In the genomic region with DNA sequence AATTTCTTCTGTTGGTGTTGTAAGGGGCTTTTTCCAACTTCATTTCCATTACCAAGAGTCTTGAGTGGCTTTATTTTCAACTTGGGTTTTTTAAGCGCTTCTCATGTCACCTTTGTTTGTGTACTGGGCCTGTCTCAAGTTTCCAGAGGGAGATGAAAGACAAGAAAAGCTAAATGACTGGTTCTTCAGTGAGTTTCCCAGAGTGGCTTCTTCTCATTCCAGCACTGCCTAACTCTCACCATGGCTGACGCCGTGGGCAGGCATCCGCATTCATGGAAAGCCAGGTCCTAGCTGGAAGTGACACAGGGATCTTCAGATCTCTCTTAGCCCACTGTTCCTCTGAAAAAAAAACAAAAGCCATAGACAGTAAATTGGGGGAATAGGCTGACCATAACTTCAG, we compare ENCODE assay signal across 1 cellular context.
TF ChIP-seq lines count a peak whose summit lies in the region.

No MANE protein-coding gene starts in this region.

TF ChIP-seq in K562, 482 proteins besides CTCF, POLR2A, EP300 and RAD21:
- TF ChIP-seq ZNF316 (IDR thresholded peaks at IDR 0.05) (no peak), SP2 (IDR thresholded peaks at IDR 0.05; ENCODE audit: extremely low read depth, low read depth, low read length, poor library complexity, severe bottlenecking) (no peak), ZSCAN32 (CRISPR knock-in tag; IDR thresholded peaks at IDR 0.05) (no peak), CTBP1 (IDR thresholded peaks at IDR 0.05; ENCODE audit: borderline replicate concordance) (no peak), MAFG (tag; conservative IDR thresholded peaks at IDR 0.05) (no peak), SIN3B (IDR thresholded peaks at IDR 0.05; ENCODE audit: low read depth) (no peak), SAFB (IDR thresholded peaks at IDR 0.05; ENCODE audit: borderline replicate concordance, low read depth, low read length) (no peak), CBFB (CRISPR knock-in tag; IDR thresholded peaks at IDR 0.05) (no peak), ZFP30 (CRISPR knock-in tag; IDR thresholded peaks at IDR 0.05; ENCODE audit: borderline replicate concordance) (no peak)
- TF ChIP-seq, protein P1, sequence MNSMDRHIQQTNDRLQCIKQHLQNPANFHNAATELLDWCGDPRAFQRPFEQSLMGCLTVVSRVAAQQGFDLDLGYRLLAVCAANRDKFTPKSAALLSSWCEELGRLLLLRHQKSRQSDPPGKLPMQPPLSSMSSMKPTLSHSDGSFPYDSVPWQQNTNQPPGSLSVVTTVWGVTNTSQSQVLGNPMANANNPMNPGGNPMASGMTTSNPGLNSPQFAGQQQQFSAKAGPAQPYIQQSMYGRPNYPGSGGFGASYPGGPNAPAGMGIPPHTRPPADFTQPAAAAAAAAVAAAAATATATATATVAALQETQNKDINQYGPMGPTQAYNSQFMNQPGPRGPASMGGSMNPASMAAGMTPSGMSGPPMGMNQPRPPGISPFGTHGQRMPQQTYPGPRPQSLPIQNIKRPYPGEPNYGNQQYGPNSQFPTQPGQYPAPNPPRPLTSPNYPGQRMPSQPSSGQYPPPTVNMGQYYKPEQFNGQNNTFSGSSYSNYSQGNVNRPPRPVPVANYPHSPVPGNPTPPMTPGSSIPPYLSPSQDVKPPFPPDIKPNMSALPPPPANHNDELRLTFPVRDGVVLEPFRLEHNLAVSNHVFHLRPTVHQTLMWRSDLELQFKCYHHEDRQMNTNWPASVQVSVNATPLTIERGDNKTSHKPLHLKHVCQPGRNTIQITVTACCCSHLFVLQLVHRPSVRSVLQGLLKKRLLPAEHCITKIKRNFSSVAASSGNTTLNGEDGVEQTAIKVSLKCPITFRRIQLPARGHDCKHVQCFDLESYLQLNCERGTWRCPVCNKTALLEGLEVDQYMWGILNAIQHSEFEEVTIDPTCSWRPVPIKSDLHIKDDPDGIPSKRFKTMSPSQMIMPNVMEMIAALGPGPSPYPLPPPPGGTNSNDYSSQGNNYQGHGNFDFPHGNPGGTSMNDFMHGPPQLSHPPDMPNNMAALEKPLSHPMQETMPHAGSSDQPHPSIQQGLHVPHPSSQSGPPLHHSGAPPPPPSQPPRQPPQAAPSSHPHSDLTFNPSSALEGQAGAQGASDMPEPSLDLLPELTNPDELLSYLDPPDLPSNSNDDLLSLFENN (IDR thresholded peaks at IDR 0.05; ENCODE audit: low read depth in 2 of 2, low read length in 2 of 2) = no peak
- TF ChIP-seq, protein P2, sequence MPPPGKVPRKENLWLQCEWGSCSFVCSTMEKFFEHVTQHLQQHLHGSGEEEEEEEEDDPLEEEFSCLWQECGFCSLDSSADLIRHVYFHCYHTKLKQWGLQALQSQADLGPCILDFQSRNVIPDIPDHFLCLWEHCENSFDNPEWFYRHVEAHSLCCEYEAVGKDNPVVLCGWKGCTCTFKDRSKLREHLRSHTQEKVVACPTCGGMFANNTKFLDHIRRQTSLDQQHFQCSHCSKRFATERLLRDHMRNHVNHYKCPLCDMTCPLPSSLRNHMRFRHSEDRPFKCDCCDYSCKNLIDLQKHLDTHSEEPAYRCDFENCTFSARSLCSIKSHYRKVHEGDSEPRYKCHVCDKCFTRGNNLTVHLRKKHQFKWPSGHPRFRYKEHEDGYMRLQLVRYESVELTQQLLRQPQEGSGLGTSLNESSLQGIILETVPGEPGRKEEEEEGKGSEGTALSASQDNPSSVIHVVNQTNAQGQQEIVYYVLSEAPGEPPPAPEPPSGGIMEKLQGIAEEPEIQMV (tag; conservative IDR thresholded peaks at IDR 0.05; ENCODE audit: low read depth) = no peak
- TF ChIP-seq, protein P3, sequence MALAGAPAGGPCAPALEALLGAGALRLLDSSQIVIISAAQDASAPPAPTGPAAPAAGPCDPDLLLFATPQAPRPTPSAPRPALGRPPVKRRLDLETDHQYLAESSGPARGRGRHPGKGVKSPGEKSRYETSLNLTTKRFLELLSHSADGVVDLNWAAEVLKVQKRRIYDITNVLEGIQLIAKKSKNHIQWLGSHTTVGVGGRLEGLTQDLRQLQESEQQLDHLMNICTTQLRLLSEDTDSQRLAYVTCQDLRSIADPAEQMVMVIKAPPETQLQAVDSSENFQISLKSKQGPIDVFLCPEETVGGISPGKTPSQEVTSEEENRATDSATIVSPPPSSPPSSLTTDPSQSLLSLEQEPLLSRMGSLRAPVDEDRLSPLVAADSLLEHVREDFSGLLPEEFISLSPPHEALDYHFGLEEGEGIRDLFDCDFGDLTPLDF (CRISPR knock-in tag; IDR thresholded peaks at IDR 0.05) = no peak
- TF ChIP-seq, protein P4, sequence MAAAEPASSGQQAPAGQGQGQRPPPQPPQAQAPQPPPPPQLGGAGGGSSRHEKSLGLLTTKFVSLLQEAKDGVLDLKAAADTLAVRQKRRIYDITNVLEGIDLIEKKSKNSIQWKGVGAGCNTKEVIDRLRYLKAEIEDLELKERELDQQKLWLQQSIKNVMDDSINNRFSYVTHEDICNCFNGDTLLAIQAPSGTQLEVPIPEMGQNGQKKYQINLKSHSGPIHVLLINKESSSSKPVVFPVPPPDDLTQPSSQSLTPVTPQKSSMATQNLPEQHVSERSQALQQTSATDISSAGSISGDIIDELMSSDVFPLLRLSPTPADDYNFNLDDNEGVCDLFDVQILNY (CRISPR knock-in tag; IDR thresholded peaks at IDR 0.05) = no peak
- TF ChIP-seq, protein P5, sequence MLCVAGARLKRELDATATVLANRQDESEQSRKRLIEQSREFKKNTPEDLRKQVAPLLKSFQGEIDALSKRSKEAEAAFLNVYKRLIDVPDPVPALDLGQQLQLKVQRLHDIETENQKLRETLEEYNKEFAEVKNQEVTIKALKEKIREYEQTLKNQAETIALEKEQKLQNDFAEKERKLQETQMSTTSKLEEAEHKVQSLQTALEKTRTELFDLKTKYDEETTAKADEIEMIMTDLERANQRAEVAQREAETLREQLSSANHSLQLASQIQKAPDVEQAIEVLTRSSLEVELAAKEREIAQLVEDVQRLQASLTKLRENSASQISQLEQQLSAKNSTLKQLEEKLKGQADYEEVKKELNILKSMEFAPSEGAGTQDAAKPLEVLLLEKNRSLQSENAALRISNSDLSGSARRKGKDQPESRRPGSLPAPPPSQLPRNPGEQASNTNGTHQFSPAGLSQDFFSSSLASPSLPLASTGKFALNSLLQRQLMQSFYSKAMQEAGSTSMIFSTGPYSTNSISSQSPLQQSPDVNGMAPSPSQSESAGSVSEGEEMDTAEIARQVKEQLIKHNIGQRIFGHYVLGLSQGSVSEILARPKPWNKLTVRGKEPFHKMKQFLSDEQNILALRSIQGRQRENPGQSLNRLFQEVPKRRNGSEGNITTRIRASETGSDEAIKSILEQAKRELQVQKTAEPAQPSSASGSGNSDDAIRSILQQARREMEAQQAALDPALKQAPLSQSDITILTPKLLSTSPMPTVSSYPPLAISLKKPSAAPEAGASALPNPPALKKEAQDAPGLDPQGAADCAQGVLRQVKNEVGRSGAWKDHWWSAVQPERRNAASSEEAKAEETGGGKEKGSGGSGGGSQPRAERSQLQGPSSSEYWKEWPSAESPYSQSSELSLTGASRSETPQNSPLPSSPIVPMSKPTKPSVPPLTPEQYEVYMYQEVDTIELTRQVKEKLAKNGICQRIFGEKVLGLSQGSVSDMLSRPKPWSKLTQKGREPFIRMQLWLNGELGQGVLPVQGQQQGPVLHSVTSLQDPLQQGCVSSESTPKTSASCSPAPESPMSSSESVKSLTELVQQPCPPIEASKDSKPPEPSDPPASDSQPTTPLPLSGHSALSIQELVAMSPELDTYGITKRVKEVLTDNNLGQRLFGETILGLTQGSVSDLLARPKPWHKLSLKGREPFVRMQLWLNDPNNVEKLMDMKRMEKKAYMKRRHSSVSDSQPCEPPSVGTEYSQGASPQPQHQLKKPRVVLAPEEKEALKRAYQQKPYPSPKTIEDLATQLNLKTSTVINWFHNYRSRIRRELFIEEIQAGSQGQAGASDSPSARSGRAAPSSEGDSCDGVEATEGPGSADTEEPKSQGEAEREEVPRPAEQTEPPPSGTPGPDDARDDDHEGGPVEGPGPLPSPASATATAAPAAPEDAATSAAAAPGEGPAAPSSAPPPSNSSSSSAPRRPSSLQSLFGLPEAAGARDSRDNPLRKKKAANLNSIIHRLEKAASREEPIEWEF (CRISPR knock-in tag; IDR thresholded peaks at IDR 0.05) = no peak
- TF ChIP-seq, protein P6, sequence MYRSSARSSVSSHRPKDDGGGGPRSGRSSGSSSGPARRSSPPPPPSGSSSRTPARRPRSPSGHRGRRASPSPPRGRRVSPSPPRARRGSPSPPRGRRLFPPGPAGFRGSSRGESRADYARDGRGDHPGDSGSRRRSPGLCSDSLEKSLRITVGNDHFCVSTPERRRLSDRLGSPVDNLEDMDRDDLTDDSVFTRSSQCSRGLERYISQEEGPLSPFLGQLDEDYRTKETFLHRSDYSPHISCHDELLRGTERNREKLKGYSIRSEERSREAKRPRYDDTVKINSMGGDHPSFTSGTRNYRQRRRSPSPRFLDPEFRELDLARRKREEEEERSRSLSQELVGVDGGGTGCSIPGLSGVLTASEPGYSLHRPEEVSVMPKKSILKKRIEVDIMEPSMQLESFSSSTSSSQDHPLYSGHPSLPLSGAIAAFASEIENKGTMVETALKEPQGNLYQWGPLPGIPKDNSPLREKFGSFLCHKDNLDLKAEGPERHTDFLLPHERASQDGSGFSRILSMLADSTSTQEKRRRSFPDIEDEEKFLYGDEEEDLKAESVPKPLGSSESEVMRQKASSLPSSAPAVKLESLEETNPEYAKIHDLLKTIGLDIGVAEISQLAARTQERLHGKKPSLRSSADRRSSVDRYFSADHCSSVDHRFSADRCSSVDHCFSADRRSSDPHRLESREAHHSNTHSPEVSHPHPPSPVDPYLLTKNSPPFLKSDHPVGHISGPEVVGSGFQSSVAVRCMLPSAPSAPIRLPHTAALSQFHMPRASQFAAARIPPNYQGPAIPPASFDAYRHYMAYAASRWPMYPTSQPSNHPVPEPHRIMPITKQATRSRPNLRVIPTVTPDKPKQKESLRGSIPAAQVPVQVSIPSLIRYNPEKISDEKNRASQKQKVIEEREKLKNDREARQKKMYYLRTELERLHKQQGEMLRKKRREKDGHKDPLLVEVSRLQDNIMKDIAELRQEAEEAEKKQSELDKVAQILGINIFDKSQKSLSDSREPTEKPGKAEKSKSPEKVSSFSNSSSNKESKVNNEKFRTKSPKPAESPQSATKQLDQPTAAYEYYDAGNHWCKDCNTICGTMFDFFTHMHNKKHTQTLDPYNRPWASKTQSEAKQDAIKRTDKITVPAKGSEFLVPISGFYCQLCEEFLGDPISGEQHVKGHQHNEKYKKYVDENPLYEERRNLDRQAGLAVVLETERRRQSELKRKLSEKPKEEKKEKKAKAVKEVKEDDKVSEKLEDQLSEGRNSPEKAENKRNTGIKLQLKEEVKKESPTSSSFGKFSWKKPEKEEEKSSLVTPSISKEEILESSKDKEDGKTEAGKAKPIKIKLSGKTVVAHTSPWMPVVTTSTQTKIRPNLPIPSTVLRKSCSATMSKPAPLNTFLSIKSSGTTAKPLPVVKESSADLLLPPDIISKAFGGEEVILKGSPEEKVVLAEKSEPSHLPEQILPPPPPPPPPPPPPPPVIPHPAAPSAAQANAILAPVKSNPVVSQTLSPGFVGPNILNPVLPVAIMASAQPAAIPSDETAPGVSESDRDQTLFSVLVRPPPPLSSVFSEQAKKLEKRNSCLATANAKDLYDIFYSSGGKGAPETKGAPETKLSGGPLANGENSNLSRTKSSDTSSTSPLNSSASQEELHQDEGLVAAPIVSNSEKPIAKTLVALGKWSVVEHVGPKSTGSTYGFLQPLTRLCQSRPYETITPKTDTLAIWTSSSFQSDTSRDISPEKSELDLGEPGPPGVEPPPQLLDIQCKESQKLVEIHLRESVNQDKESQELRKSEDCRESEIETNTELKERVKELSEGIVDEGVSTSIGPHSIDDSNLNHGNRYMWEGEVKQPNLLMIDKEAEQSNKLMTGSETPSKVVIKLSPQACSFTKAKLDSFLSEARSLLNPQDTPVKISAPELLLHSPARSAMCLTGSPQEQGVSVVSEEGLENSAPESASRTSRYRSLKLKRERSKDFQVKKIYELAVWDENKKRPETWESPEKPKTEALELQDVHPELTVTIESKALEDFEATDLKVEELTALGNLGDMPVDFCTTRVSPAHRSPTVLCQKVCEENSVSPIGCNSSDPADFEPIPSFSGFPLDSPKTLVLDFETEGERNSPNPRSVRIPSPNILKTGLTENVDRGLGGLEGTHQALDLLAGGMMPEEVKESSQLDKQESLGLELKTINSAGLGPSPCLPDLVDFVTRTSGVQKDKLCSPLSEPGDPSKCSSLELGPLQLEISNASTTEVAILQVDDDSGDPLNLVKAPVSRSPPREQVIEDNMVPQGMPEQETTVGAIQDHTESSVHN (IDR thresholded peaks at IDR 0.05; ENCODE audit: borderline replicate concordance in 1 of 2, low read depth in 1 of 2) = no peak
